Comparison of ENCODE assay signal across 1 cellular context in the genomic region with DNA sequence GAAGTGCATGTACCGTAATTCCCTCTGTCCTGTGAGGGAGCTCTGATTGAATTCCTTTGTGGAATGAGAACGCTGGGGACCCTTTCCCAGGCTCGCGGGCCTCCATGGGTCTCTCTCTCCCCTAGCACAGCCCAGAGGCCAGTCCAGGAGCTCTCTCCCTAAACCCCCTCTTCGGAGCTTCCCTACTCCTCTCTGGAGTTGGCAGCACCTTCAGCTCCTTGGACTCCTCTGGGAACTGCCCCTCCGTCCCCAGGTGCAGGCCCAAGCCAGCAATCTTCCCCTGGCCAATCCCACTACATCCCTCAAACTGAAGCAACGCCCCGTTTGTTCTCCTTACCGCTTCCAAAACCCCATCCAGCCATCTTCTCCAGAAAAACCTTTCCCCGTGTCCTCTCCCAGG.
TF ChIP-seq lines count a peak whose summit lies in the region.

No MANE protein-coding gene starts in this region.

TF ChIP-seq in WTC11, 78 proteins besides CTCF, POLR2A, EP300 and RAD21:
- TF ChIP-seq FOXP1 (CRISPR knock-in tag; IDR thresholded peaks at IDR 0.05; ENCODE audit: borderline replicate concordance), result no peak
